ENCODE assay signal across 15 cellular contexts in genomic region chr20:5606347-5606746, GRCh38. TPM values are rescaled to one million over a fixed set of nuclear protein-coding genes. Genes with fewer than 3 reads are reported as not detected.
A peak's percentile ranks its signal among the peaks of the same experiment; 100 is the strongest.
DNase-seq lines count a peak whose midpoint lies in the region; ATAC-seq and TF ChIP-seq lines count a peak whose summit lies in the region.
"Had no signal": no experiment of that assay in that cellular context is flagged by ENCODE, and none has a peak within 500 bp of the region (broad histone marks: within the 10 kb centered on the region; RNA-seq: fewer than 3 reads in every experiment).

No MANE protein-coding gene starts in this region.

- no peak for DNase-seq in activated CD4-positive, alpha-beta T cell treated with anti-CD3 and anti-CD28 coated beads for 36 hours
- no peak for DNase-seq in activated CD4-positive, alpha-beta T cell treated with anti-CD3 and anti-CD28 coated beads, Interleukin-2, amount 50 U/mL, for 1 hour
- DNase-seq in IMR-90 = no peak
- DNase-seq in activated naive CD8-positive, alpha-beta T cell treated with anti-CD3 and anti-CD28 coated beads, Interleukin-2, amount 10 ng/mL, durations not matched to agents 7 days and 5 days = no peak
- DNase-seq in nephron progenitor cell = no peak
- DNase-seq in DMS53 (lab: John Stamatoyannopoulos, UW) = no peak
- no peak for DNase-seq in DMS79 (lab: John Stamatoyannopoulos, UW)
- DNase-seq: DMS79 treated with DMSO at 0.1 percent for 48 hours; heart left ventricle; left ventricle myocardium superior; NCI-H226; stimulated activated CD4-positive, alpha-beta T cell treated with anti-CD3 and anti-CD28 coated beads, Interleukin-12 subunit alpha, Interleukin-12 subunit beta, amount 100 ng/mL, for 4 hours had no signal

- H2BK5ac ChIP-seq in IMR-90 (ENCODE audit: low read depth, low read length, poor library complexity, severe bottlenecking) = no peak overlapping the region

- ATAC-seq in activated CD4-positive, alpha-beta T cell treated with anti-CD3 and anti-CD28 coated beads for 36 hours = no peak
- no peak for ATAC-seq in IMR-90 (ENCODE audit: low read depth)
- ATAC-seq in activated naive CD8-positive, alpha-beta T cell treated with anti-CD3 and anti-CD28 coated beads, Interleukin-2, amount 10 ng/mL, durations not matched to agents 7 days and 5 days (ENCODE audit: low read depth) = no peak
- ATAC-seq in esophagus mucosa = no peak
- ATAC-seq: heart left ventricle, left ventricle myocardium superior had no signal

- H3K79me1 ChIP-seq in IMR-90 (ENCODE audit: low read depth in 1 of 2, low read length in 2 of 2) = peaks cover 5 to 71% of the 10 kb centered on the region in 2 experiments

- H2AFZ ChIP-seq in IMR-90 (replicated peaks; ENCODE audit: low read length, poor library complexity) = no peak overlapping the region

- no peaks in the 10 kb centered on the region for H3K9me3 Mint-ChIP-seq in activated CD4-positive, alpha-beta T cell treated with anti-CD3 and anti-CD28 coated beads for 36 hours (ENCODE audit: low read depth)
- no peaks in the 10 kb centered on the region for H3K9me3 Mint-ChIP-seq in activated naive CD8-positive, alpha-beta T cell treated with anti-CD3 and anti-CD28 coated beads, Interleukin-2, amount 10 ng/mL, durations not matched to agents 7 days and 5 days
- no peaks in the 10 kb centered on the region for H3K9me3 Mint-ChIP-seq in nephron progenitor cell

- peaks cover 21% of the 10 kb centered on the region for H3K36me3 ChIP-seq in IMR-90 (ENCODE audit: control insufficient read depth, insufficient read depth, low read length)
- H3K36me3 ChIP-seq: cardiac muscle cell had no signal

- H3K4me2 ChIP-seq in IMR-90 (ENCODE audit: low read depth, low read length) = peak overlapping the region; percentile 90

- no peak overlapping the region for H3K14ac ChIP-seq in IMR-90 (replicated peaks; ENCODE audit: low read depth, low read length)

- H2AK9ac ChIP-seq in IMR-90 (replicated peaks; ENCODE audit: low read depth, low read length, poor library complexity) = no peak overlapping the region

- TF ChIP-seq RAD21 in IMR-90 (IDR thresholded peaks at IDR 0.05; ENCODE audit: low read length) = no peak

- no peak overlapping the region for H2BK120ac ChIP-seq in IMR-90 (ENCODE audit: low read depth, low read length)

- H3K4me3 ChIP-seq in IMR-90 (ENCODE audit: insufficient read depth, low read depth, low read length) = peak overlapping the region; percentile 22; the same call in 1 of the 2 replicates
- H3K4me3 ChIP-seq: cardiac muscle cell, heart left ventricle, vagina had no signal

- no peak overlapping the region for H4K5ac ChIP-seq in IMR-90 (ENCODE audit: low read depth, low read length)

- H3K27me3 Mint-ChIP-seq in activated CD4-positive, alpha-beta T cell treated with anti-CD3 and anti-CD28 coated beads for 36 hours = no peaks in the 10 kb centered on the region
- no peaks in the 10 kb centered on the region for H3K27me3 Mint-ChIP-seq in activated naive CD8-positive, alpha-beta T cell treated with anti-CD3 and anti-CD28 coated beads, Interleukin-2, amount 10 ng/mL, durations not matched to agents 7 days and 5 days
- no peaks in the 10 kb centered on the region for H3K27me3 Mint-ChIP-seq in nephron progenitor cell (ENCODE audit: low read depth, poor library complexity)

- dilution Hi-C loops in IMR-90 (cut with HindIII; ENCODE audit: low sequenced_read_pairs, unreplicated experiment) = no loop called here

- no peak overlapping the region for H4K8ac ChIP-seq in IMR-90 (ENCODE audit: low read depth in 2 of 2, low read length in 2 of 2)

- TF ChIP-seq POLR2A in IMR-90 (IDR thresholded peaks at IDR 0.05; ENCODE audit: low read depth, low read length) = no peak

- no peak overlapping the region for H3K18ac ChIP-seq in IMR-90 (ENCODE audit: low read depth, low read length)

- POLR2A ChIA-PET in activated CD4-positive, alpha-beta T cell treated with anti-CD3 and anti-CD28 coated beads for 36 hours (lab: Charles Lee) = interaction anchor here (0.5 to 2.5 kb wide), 3 partner anchors 10 to 366 kb away, joined by 3 to 17 read pairs (median 3); no protein-coding TSS in a partner anchor
- POLR2A ChIA-PET in IMR-90 (lab: Charles Lee; ENCODE audit: unreplicated experiment) = no interaction called here
- POLR2A ChIA-PET in activated naive CD8-positive, alpha-beta T cell treated with anti-CD3 and anti-CD28 coated beads, Interleukin-2, amount 10 ng/mL, durations not matched to agents 7 days and 5 days (lab: Charles Lee) = interaction anchor here (0.7 to 3.2 kb wide), 3 partner anchors 13 to 151 kb away, joined by 3 to 19 read pairs (median 4); no protein-coding TSS in a partner anchor

- no peaks in the 10 kb centered on the region for H3K27me3 ChIP-seq in IMR-90 (ENCODE audit: control insufficient read depth, insufficient read depth, low read length)
- H3K27me3 ChIP-seq: cardiac muscle cell, heart left ventricle, vagina had no signal

- H3K4me3 Mint-ChIP-seq in activated CD4-positive, alpha-beta T cell treated with anti-CD3 and anti-CD28 coated beads for 36 hours = peak overlapping the region; percentile 35
- H3K4me3 Mint-ChIP-seq in activated naive CD8-positive, alpha-beta T cell treated with anti-CD3 and anti-CD28 coated beads, Interleukin-2, amount 10 ng/mL, durations not matched to agents 7 days and 5 days = peak overlapping the region; percentile 3
- H3K4me3 Mint-ChIP-seq in nephron progenitor cell = no peak overlapping the region

- H2BK15ac ChIP-seq in IMR-90 (ENCODE audit: low read depth, low read length) = no peak overlapping the region

- H3K27ac ChIP-seq in IMR-90 (ENCODE audit: insufficient read depth, low read length) = peak overlapping the region; percentile 3; the same call in 1 of the 2 replicates
- H3K27ac ChIP-seq: cardiac muscle cell, heart left ventricle, vagina had no signal

- in situ Hi-C loops in IMR-90 (cut with MboI; ENCODE audit: low sequenced_read_pairs) = no loop called here

- TF ChIP-seq CTCF in IMR-90 (conservative IDR thresholded peaks at IDR 0.05; ENCODE audit: low read depth, low read length) (no peak), nephron progenitor cell (IDR thresholded peaks at IDR 0.05) (no peak)

- H3K56ac ChIP-seq in IMR-90 (ENCODE audit: extremely low read depth, insufficient read depth, low read length) = no peak overlapping the region

- peaks cover 9% of the 10 kb centered on the region for H3K4me1 ChIP-seq in IMR-90 (ENCODE audit: control insufficient read depth, insufficient read depth, low read length)

- H2AK5ac ChIP-seq in IMR-90 (ENCODE audit: low read depth, low read length) = no peak overlapping the region

- no peaks in the 10 kb centered on the region for H3K9me3 ChIP-seq in IMR-90 (ENCODE audit: control insufficient read depth, insufficient read depth, low read length)
- H3K9me3 ChIP-seq: heart left ventricle, vagina had no signal

- no CpG with 5 or more reads among the region's 1 CpG for WGBS in IMR-90 (ENCODE audit: extremely low coverage in 2 of 2, insufficient read length in 1 of 2), 2 experiments

- peaks cover 68% of the 10 kb centered on the region for H3K4me1 Mint-ChIP-seq in activated CD4-positive, alpha-beta T cell treated with anti-CD3 and anti-CD28 coated beads for 36 hours
- H3K4me1 Mint-ChIP-seq in activated naive CD8-positive, alpha-beta T cell treated with anti-CD3 and anti-CD28 coated beads, Interleukin-2, amount 10 ng/mL, durations not matched to agents 7 days and 5 days = peaks cover 55% of the 10 kb centered on the region
- peaks cover 53% of the 10 kb centered on the region for H3K4me1 Mint-ChIP-seq in nephron progenitor cell

- H4K20me1 ChIP-seq in IMR-90 (ENCODE audit: insufficient read depth, low read length) = peaks cover 69% of the 10 kb centered on the region

- BruUV-seq in IMR-90 (replicated peaks; lab: Mats Ljungman, UMichigan) = no TSS peak

- no peak overlapping the region for H4K91ac ChIP-seq in IMR-90 (ENCODE audit: insufficient read depth, low read depth, low read length)

- no peak overlapping the region for H2BK20ac ChIP-seq in IMR-90 (ENCODE audit: low read depth, low read length)

- 0 out of 2 replicates have a peak overlapping the region, but pooled peaks have one; percentile 0 for H3K23ac ChIP-seq in IMR-90 (ENCODE audit: low read depth, low read length)

- H3K36me3 Mint-ChIP-seq in activated CD4-positive, alpha-beta T cell treated with anti-CD3 and anti-CD28 coated beads for 36 hours (ENCODE audit: low read depth) = peaks cover 55% of the 10 kb centered on the region
- H3K36me3 Mint-ChIP-seq in activated naive CD8-positive, alpha-beta T cell treated with anti-CD3 and anti-CD28 coated beads, Interleukin-2, amount 10 ng/mL, durations not matched to agents 7 days and 5 days = peaks cover 28% of the 10 kb centered on the region
- H3K36me3 Mint-ChIP-seq in nephron progenitor cell (ENCODE audit: low read depth) = peaks cover 18% of the 10 kb centered on the region

- intact Hi-C loops in activated CD4-positive, alpha-beta T cell treated with anti-CD3 and anti-CD28 coated beads for 36 hours (cut with DNase I, micrococcal nuclease) = loop anchor here in 1 of 2 experiments (5.0 kb wide), 1 partner anchor 66 kb away; no protein-coding TSS in a partner anchor
- intact Hi-C loops in IMR-90 (cut with micrococcal nuclease) = loop anchor here (5.0 kb wide), 1 partner anchor 131 kb away; no protein-coding TSS in a partner anchor

- peaks cover 14% of the 10 kb centered on the region for H3K9me1 ChIP-seq in IMR-90 (ENCODE audit: insufficient read depth, low read length)

- H3K27ac Mint-ChIP-seq in activated CD4-positive, alpha-beta T cell treated with anti-CD3 and anti-CD28 coated beads for 36 hours = peak overlapping the region; percentile 48
- peak overlapping the region; percentile 4 for H3K27ac Mint-ChIP-seq in activated naive CD8-positive, alpha-beta T cell treated with anti-CD3 and anti-CD28 coated beads, Interleukin-2, amount 10 ng/mL, durations not matched to agents 7 days and 5 days
- H3K27ac Mint-ChIP-seq in nephron progenitor cell = peak overlapping the region; percentile 19

- peak overlapping the region; percentile 31; the same call in 1 of the 2 replicates for H3K9ac ChIP-seq in IMR-90 (ENCODE audit: low read depth, low read length)

- H3K4ac ChIP-seq in IMR-90 (ENCODE audit: low read depth, low read length) = no peak overlapping the region

- CTCF ChIA-PET in activated CD4-positive, alpha-beta T cell treated with anti-CD3 and anti-CD28 coated beads for 36 hours (lab: Charles Lee) = interaction anchor here (1.0 to 3.6 kb wide), 8 partner anchors 15 to 182 kb away, joined by 3 to 16 read pairs (median 8); no protein-coding TSS in a partner anchor
- CTCF ChIA-PET in IMR-90 (lab: Yijun Ruan, JAX) = no interaction called here

TF ChIP-seq in IMR-90, 13 proteins besides CTCF, POLR2A, EP300 and RAD21 (continues in another document):
- no peak for TF ChIP-seq CHD1 (IDR thresholded peaks at IDR 0.05; ENCODE audit: low read depth, low read length)
- no peak for TF ChIP-seq MXI1 (IDR thresholded peaks at IDR 0.05; ENCODE audit: borderline replicate concordance, low read depth, low read length)

RNA-seq across cellular contexts. Expression of gene GPCPD1, which starts 4.5 kb away (rescaled TPM):
- 10 to 100 TPM; 18.5 to 26.0 TPM for total RNA-seq in activated CD4-positive, alpha-beta T cell treated with anti-CD3 and anti-CD28 coated beads for 36 hours
- total RNA-seq in IMR-90 (2012; rRNA removed) (10.8 and 15.6 TPM in 2 replicates), esophagus mucosa (32.6 TPM)
- polyA plus RNA-seq in IMR-90 (2012; rRNA removed) = 7.3 and 9.5 TPM in 2 replicates
- polyA plus RNA-seq in IMR-90 (2012; cell fraction: cytosol; rRNA removed) = 1.3 and 1.7 TPM in 2 replicates
- 4.9 and 39.2 TPM in 2 replicates for polyA plus RNA-seq in IMR-90 (2012; cell fraction: nucleus; rRNA removed; ENCODE audit: low replicate concordance)
- total RNA-seq in activated naive CD8-positive, alpha-beta T cell treated with anti-CD3 and anti-CD28 coated beads, Interleukin-2, amount 10 ng/mL, durations not matched to agents 7 days and 5 days = 10 to 100 TPM; 47.9 to 51.7 TPM
